20 cellular contexts compared by ENCODE assay signal in the genomic region with DNA sequence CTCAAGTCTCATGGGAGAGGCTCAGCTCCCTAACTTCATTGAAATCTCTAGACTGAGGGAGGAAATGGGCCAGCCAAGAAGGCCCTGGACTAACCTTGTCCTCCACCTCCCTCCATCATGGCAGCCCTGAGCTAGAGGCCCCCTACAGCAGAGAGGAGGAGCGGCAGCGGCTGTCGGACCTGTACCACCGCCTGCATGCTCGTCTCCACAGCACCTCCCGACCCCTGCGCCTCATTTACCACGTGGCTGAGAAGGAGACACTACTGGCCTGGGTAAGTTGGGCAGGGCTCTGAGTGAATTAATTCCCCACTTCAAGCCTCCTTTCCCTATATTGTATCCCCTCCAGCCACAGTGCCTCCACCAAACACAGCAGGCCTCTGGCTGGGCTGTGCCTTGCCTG. TPM values are rescaled to one million over a fixed set of nuclear protein-coding genes. Genes with fewer than 3 reads are reported as not detected.
DNase-seq lines count a peak whose midpoint lies in the region; ATAC-seq and TF ChIP-seq lines count a peak whose summit lies in the region.
"Had no signal": no experiment of that assay in that cellular context is flagged by ENCODE, and none has a peak within 500 bp of the region (broad histone marks: within the 10 kb centered on the region; RNA-seq: fewer than 3 reads in every experiment).

No MANE protein-coding gene starts in this region.

- H4K8ac ChIP-seq in mesenchymal stem cell (ENCODE audit: low read length), result no peak overlapping the region

- no peaks in the 10 kb centered on the region for H3K9me3 Mint-ChIP-seq in CD8-positive, alpha-beta T cell
- peaks cover 5% of the 10 kb centered on the region for H3K9me3 Mint-ChIP-seq in neural crest cell
- H3K9me3 Mint-ChIP-seq: CD4-positive, alpha-beta T cell; H9 had no signal

- no peak overlapping the region for H2AK5ac ChIP-seq in mesenchymal stem cell (ENCODE audit: low read length, severe bottlenecking)

- H2BK12ac ChIP-seq in mesenchymal stem cell (ENCODE audit: low read length in 2 of 2), result no peak overlapping the region

- TF ChIP-seq EP300 in SK-N-SH (IDR thresholded peaks at IDR 0.05; ENCODE audit: borderline replicate concordance in 1 of 2, low read depth in 1 of 2, low read length in 1 of 2), result no peak

- H4K20me1 ChIP-seq in SK-N-SH (ENCODE audit: insufficient read depth), result no peaks in the 10 kb centered on the region

- no peak for TF ChIP-seq CTCF in SK-N-SH (IDR thresholded peaks at IDR 0.05)
- no peak for TF ChIP-seq CTCF in CD8-positive, alpha-beta T cell (IDR thresholded peaks at IDR 0.05)
- no peak for TF ChIP-seq CTCF in neural crest cell (conservative IDR thresholded peaks at IDR 0.05)

- H3K27me3 Mint-ChIP-seq in CD8-positive, alpha-beta T cell (ENCODE audit: low read depth), result no peaks in the 10 kb centered on the region
- H3K27me3 Mint-ChIP-seq in T-helper 17 cell (no peaks in the 10 kb centered on the region), neural crest cell (ENCODE audit: low read depth) (no peaks in the 10 kb centered on the region)
- H3K27me3 Mint-ChIP-seq: CD4-positive, alpha-beta T cell had no signal

- POLR2A ChIA-PET in SK-N-SH (lab: Yijun Ruan, JAX), result no interaction called here
- POLR2A ChIA-PET in CD8-positive, alpha-beta T cell (lab: Charles Lee), result no interaction called here

- H2BK15ac ChIP-seq in mesenchymal stem cell (ENCODE audit: low read depth, poor library complexity, severe bottlenecking), result no peak overlapping the region

- H3K4me3 Mint-ChIP-seq in CD8-positive, alpha-beta T cell, result no peak overlapping the region
- no peak overlapping the region for H3K4me3 Mint-ChIP-seq in T-helper 17 cell
- peak overlapping the region; percentile 14 for H3K4me3 Mint-ChIP-seq in neural crest cell
- H3K4me3 Mint-ChIP-seq: CD4-positive, alpha-beta T cell; H9 had no signal

- H3K4me1 Mint-ChIP-seq in CD8-positive, alpha-beta T cell (ENCODE audit: low read depth), result peaks cover 49% of the 10 kb centered on the region
- H3K4me1 Mint-ChIP-seq in T-helper 17 cell (peaks cover 34% of the 10 kb centered on the region), neural crest cell (peaks cover 27% of the 10 kb centered on the region)

- H3K4me1 ChIP-seq in SK-N-SH (ENCODE audit: control insufficient read depth in 1 of 2, insufficient read depth in 2 of 2, low read depth in 1 of 2, low read length in 1 of 2) (peaks cover 0 to 13% of the 10 kb centered on the region in 2 experiments; a peak in 3 of 4 replicates), mesenchymal stem cell (ENCODE audit: control insufficient read depth, insufficient read depth, low read depth, low read length) (peaks cover 4% of the 10 kb centered on the region)
- peaks cover 26% of the 10 kb centered on the region for H3K4me1 ChIP-seq in CD8-positive, alpha-beta T cell (ENCODE audit: insufficient read depth, low read length)

- DNase-seq in SK-N-SH, result peak; percentile 9
- no peak for DNase-seq in CD8-positive, alpha-beta T cell
- DNase-seq in T-helper 17 cell, result no peak
- DNase-seq in neural crest cell (ENCODE audit: low read depth, low spot score), result no peak
- no peak for DNase-seq in mesenchymal stem cell
- no peak for DNase-seq in nucleus accumbens (lab: John Stamatoyannopoulos, UW)
- DNase-seq: AML-193; CD4-positive, alpha-beta T cell; DMS153; DMS79; GDM1; GOT3; H9; IMR-90 had no signal

- CTCF ChIA-PET in SK-N-SH (lab: Yijun Ruan, JAX), result no interaction called here
- CTCF ChIA-PET in CD8-positive, alpha-beta T cell (lab: Charles Lee), result no interaction called here

- peaks cover 36% of the 10 kb centered on the region for H3K79me1 ChIP-seq in mesenchymal stem cell (replicated peaks; ENCODE audit: low read length, poor library complexity, severe bottlenecking)

- H3K4me2 ChIP-seq in SK-N-SH (no peak overlapping the region), mesenchymal stem cell (ENCODE audit: low read length, poor library complexity, severe bottlenecking) (no peak overlapping the region)
- H3K4me2 ChIP-seq: A549 had no signal

- H3K4ac ChIP-seq in mesenchymal stem cell (ENCODE audit: low read depth in 1 of 2, low read length in 2 of 2), result no peak overlapping the region

- H3K14ac ChIP-seq in mesenchymal stem cell (ENCODE audit: low read length in 2 of 2), result no peak overlapping the region

- H4K91ac ChIP-seq in mesenchymal stem cell (ENCODE audit: low read length), result no peak overlapping the region

- peaks cover 89% of the 10 kb centered on the region for H3K36me3 Mint-ChIP-seq in CD8-positive, alpha-beta T cell
- H3K36me3 Mint-ChIP-seq in T-helper 17 cell (ENCODE audit: low read depth) (peaks cover 18% of the 10 kb centered on the region), neural crest cell (ENCODE audit: low read depth) (peaks cover 18% of the 10 kb centered on the region)

- intact Hi-C loops in CD8-positive, alpha-beta T cell (cut with DNase I, micrococcal nuclease), result no loop called here

- no peak overlapping the region for H3K9ac ChIP-seq in SK-N-SH
- H3K9ac ChIP-seq in mesenchymal stem cell (ENCODE audit: low read length), result no peak overlapping the region

- H3K9me3 ChIP-seq in SK-N-SH, result no peaks in the 10 kb centered on the region
- H3K9me3 ChIP-seq in CD8-positive, alpha-beta T cell (ENCODE audit: low read length), result no peaks in the 10 kb centered on the region
- H3K9me3 ChIP-seq in T-helper 17 cell (ENCODE audit: control insufficient read depth, low read length, poor library complexity, severe bottlenecking), result no peaks in the 10 kb centered on the region
- H3K9me3 ChIP-seq in mesenchymal stem cell (ENCODE audit: control insufficient read depth, low read length), result no peaks in the 10 kb centered on the region
- H3K9me3 ChIP-seq: A549 had no signal

- H3K4me3 ChIP-seq in SK-N-SH (ENCODE audit: low read depth in 2 of 2, low read length in 1 of 2) (no peak overlapping the region), mesenchymal stem cell (ENCODE audit: insufficient read depth in 1 of 2, low read depth in 1 of 2, low read length in 2 of 2) (no peak overlapping the region)
- H3K4me3 ChIP-seq in CD8-positive, alpha-beta T cell (ENCODE audit: low read depth, low read length), result no peak overlapping the region
- H3K4me3 ChIP-seq: A549 had no signal

- WGBS in SK-N-SH (ENCODE audit: low lambda C conversion rate), result 93% methylated on average over 8 of the region's 8 CpGs
- WGBS in mesenchymal stem cell, result 90% methylated on average over 8 of the region's 8 CpGs

- H3K27ac Mint-ChIP-seq in CD8-positive, alpha-beta T cell, result peak overlapping the region; percentile 22
- peak overlapping the region; percentile 39 for H3K27ac Mint-ChIP-seq in T-helper 17 cell
- H3K27ac Mint-ChIP-seq in neural crest cell (ENCODE audit: unreplicated experiment), result no peak overlapping the region
- H3K27ac Mint-ChIP-seq: CD4-positive, alpha-beta T cell; H9 had no signal

- H2AFZ ChIP-seq in SK-N-SH (ENCODE audit: low read depth), result no peak overlapping the region
- no peak overlapping the region for H2AFZ ChIP-seq in mesenchymal stem cell (ENCODE audit: low read depth, low read length)

- ATAC-seq in SK-N-SH treated with all-trans-retinoic acid at 6 μM for 48 hours, result no peak
- ATAC-seq in CD8-positive, alpha-beta T cell, result no peak
- no peak for ATAC-seq in T-helper 17 cell
- ATAC-seq in GM21723 (IDR thresholded peaks at IDR 0.05; ENCODE audit: unreplicated experiment), result no peak
- ATAC-seq: A549 had no signal

- H3F3A ChIP-seq in SK-N-SH (replicated peaks; ENCODE audit: insufficient read depth), result no peaks in the 10 kb centered on the region

- no peak overlapping the region for H3K23ac ChIP-seq in mesenchymal stem cell (ENCODE audit: low read length in 2 of 2)

- H3K27ac ChIP-seq in SK-N-SH (ENCODE audit: low read depth in 2 of 2, low read length in 1 of 2), result no peak overlapping the region
- no peak overlapping the region for H3K27ac ChIP-seq in CD8-positive, alpha-beta T cell (ENCODE audit: low read depth, low read length)
- no peak overlapping the region for H3K27ac ChIP-seq in mesenchymal stem cell (ENCODE audit: low read length, poor library complexity, severe bottlenecking)
- H3K27ac ChIP-seq: 22Rv1, A549, C4-2B had no signal

- H3K9me2 ChIP-seq in SK-N-SH, result no peaks in the 10 kb centered on the region

- H3K36me3 ChIP-seq in SK-N-SH (replicated peaks in 1 of 2; ENCODE audit: control insufficient read depth in 1 of 2, insufficient read depth in 2 of 2, low read length in 1 of 2) (peaks cover 6 to 54% of the 10 kb centered on the region in 2 experiments), mesenchymal stem cell (ENCODE audit: control insufficient read depth in 1 of 2, insufficient read depth in 2 of 2, low read depth in 1 of 2, low read length in 2 of 2) (peaks cover 60 to 62% of the 10 kb centered on the region in 2 experiments)
- peaks cover 26% of the 10 kb centered on the region for H3K36me3 ChIP-seq in CD8-positive, alpha-beta T cell (ENCODE audit: insufficient read depth, low read length)

- no peak overlapping the region for H3K18ac ChIP-seq in mesenchymal stem cell (ENCODE audit: low read depth in 1 of 2, low read length in 2 of 2)

- H2BK120ac ChIP-seq in mesenchymal stem cell (ENCODE audit: low read depth, low read length), result no peak overlapping the region

- H3K79me2 ChIP-seq in SK-N-SH (ENCODE audit: insufficient read depth), result peaks cover 28% of the 10 kb centered on the region

- no peak overlapping the region for H2BK5ac ChIP-seq in mesenchymal stem cell (ENCODE audit: low read depth, low read length, poor library complexity, severe bottlenecking)

- H3K27me3 ChIP-seq in SK-N-SH (ENCODE audit: insufficient read depth) (no peaks in the 10 kb centered on the region), mesenchymal stem cell (ENCODE audit: control insufficient read depth in 1 of 2, insufficient read depth in 1 of 2, low read length in 2 of 2) (no peaks in the 10 kb centered on the region)
- H3K27me3 ChIP-seq in CD8-positive, alpha-beta T cell (ENCODE audit: insufficient read depth, low read length), result no peaks in the 10 kb centered on the region

- no peak for TF ChIP-seq RAD21 in SK-N-SH (IDR thresholded peaks at IDR 0.05; ENCODE audit: low read length)

TF ChIP-seq in SK-N-SH treated with all-trans-retinoic acid at 6 μM for 48 hours, 23 proteins besides CTCF, POLR2A, EP300 and RAD21 (continues in another document):
- no peak for TF ChIP-seq ZFP3 (CRISPR knock-in tag; IDR thresholded peaks at IDR 0.05)

RNA-seq across cellular contexts. Expression of gene SYCE1L, which starts 3.8 kb away (rescaled TPM):
- 1.4 and 3.5 TPM in 2 replicates for polyA plus RNA-seq in SK-N-SH (2012; rRNA removed)
- 1.7 and 1.9 TPM in 2 replicates for polyA plus RNA-seq in SK-N-SH (2012; cell fraction: cytosol; rRNA removed)
- 5.3 and 8.8 TPM in 2 replicates for polyA plus RNA-seq in SK-N-SH (2012; cell fraction: nucleus; rRNA removed)
- 10 to 100 TPM in 1 of 2 experiments, 1 to 10 TPM in 1; 6.1 to 11.5 TPM for total RNA-seq in CD8-positive, alpha-beta T cell
- total RNA-seq in T-helper 17 cell (1 to 10 TPM; 3.8 to 4.0 TPM), neural crest cell (18.3 and 24.8 TPM in 2 replicates)
- polyA plus RNA-seq in mesenchymal stem cell (2013, experiment 1 of 2), result 2.8 TPM
- polyA plus RNA-seq in mesenchymal stem cell (2013, experiment 2 of 2), result 5.9 TPM
- total RNA-seq: Daoy, IMR-90 had no signal

RNA-seq across cellular contexts. Expression of gene MON1B, which starts 4.4 kb away (rescaled TPM):
- polyA plus RNA-seq in SK-N-SH (2012; rRNA removed), result 13.5 and 16.9 TPM in 2 replicates
- 8.0 and 10.4 TPM in 2 replicates for polyA plus RNA-seq in SK-N-SH (2012; cell fraction: cytosol; rRNA removed)
- polyA plus RNA-seq in SK-N-SH (2012; cell fraction: nucleus; rRNA removed), result 45.0 and 54.1 TPM in 2 replicates
- 10 to 100 TPM; 49.1 to 50.7 TPM for total RNA-seq in CD8-positive, alpha-beta T cell
- total RNA-seq in T-helper 17 cell (10 to 100 TPM; 61.3 to 65.6 TPM), neural crest cell (46.3 and 49.5 TPM in 2 replicates)
- 18.6 TPM for polyA plus RNA-seq in mesenchymal stem cell (2013, experiment 1 of 2)
- polyA plus RNA-seq in mesenchymal stem cell (2013, experiment 2 of 2), result 17.0 TPM
